ENCODE assay signal across 14 cellular contexts in the genomic region with DNA sequence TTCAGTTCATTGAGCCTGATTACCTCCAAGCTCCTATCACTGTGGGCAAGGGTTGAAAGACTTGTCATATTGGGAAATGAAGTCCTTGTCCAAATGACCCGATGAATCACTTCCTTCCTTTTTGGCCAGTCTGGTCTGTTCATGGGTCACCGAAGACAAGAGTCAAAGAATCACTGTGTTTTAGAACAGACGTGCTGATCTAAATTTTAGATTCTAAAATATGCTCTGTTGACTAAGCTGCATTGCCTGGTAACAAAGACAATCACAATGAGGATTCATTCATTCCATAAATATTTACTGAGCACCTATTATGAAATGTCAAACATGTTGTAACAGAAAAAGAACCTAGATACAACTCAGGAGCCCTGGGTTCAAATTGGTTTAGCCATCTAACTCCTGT.
DNase-seq lines count a peak whose midpoint lies in the region; ATAC-seq, FAIRE-seq and TF ChIP-seq lines count a peak whose summit lies in the region.
"Had no signal": no experiment of that assay in that cellular context is flagged by ENCODE, and none has a peak within 500 bp of the region (broad histone marks: within the 10 kb centered on the region; RNA-seq: fewer than 3 reads in every experiment).

No MANE protein-coding gene starts in this region.

- H3K9me3 Mint-ChIP-seq in activated naive CD4-positive, alpha-beta T cell treated with anti-CD3 and anti-CD28 coated beads, Interleukin-2, amount 50 U/mL, for 72 hours: no peaks in the 10 kb centered on the region

- no peaks in the 10 kb centered on the region for H3K79me1 ChIP-seq in trophoblast cell (ENCODE audit: low read length)

- intact Hi-C loops in dorsolateral prefrontal cortex (cut with DNase I): no loop called here

- H4K20me1 ChIP-seq in fibroblast of lung (ENCODE audit: control insufficient read depth, extremely low read depth, insufficient read depth, low read length): no peaks in the 10 kb centered on the region

- H3K9ac ChIP-seq in fibroblast of lung (ENCODE audit: insufficient read depth, low read length) (no peak overlapping the region), trophoblast cell (ENCODE audit: low read length) (no peak overlapping the region)

- ATAC-seq in GM19035 (IDR thresholded peaks at IDR 0.05; ENCODE audit: unreplicated experiment): no peak
- no peak for ATAC-seq in activated naive CD4-positive, alpha-beta T cell treated with anti-CD3 and anti-CD28 coated beads, Interleukin-2, amount 50 U/mL, for 72 hours

- H3K4me2 ChIP-seq in fibroblast of lung (ENCODE audit: extremely low read depth, insufficient read depth, low read length) (peak overlapping the region; percentile 4), trophoblast cell (ENCODE audit: low read length) (no peak overlapping the region)

- H3K9me3 ChIP-seq in fibroblast of lung (ENCODE audit: control insufficient read depth, insufficient read depth, low read depth, low read length): no peaks in the 10 kb centered on the region
- H3K9me3 ChIP-seq in trophoblast cell (ENCODE audit: insufficient read depth, low read depth, low read length): no peaks in the 10 kb centered on the region

- H3K36me3 ChIP-seq in fibroblast of lung (ENCODE audit: control insufficient read depth, insufficient read depth, low read length) (no peaks in the 10 kb centered on the region), trophoblast cell (ENCODE audit: control insufficient read depth in 1 of 2, insufficient read depth in 2 of 2, low read length in 2 of 2) (no peaks in the 10 kb centered on the region)

- no peak overlapping the region for H4K12ac ChIP-seq in trophoblast cell (ENCODE audit: low read depth, low read length)

- H3K36me3 Mint-ChIP-seq in activated naive CD4-positive, alpha-beta T cell treated with anti-CD3 and anti-CD28 coated beads, Interleukin-2, amount 50 U/mL, for 72 hours: no peaks in the 10 kb centered on the region

- H4K91ac ChIP-seq in trophoblast cell (ENCODE audit: low read depth, low read length): no peak overlapping the region

- in situ Hi-C loops in SK-MEL-5 (cut with HindIII; ENCODE audit: low pct_unique_long_range_greater_than_20kb, low sequenced_read_pairs): no loop called here

- TF ChIP-seq CTCF in fibroblast of lung (conservative IDR thresholded peaks at IDR 0.05 in 1 of 2, IDR thresholded peaks at IDR 0.05 in 1 of 2; ENCODE audit: low read depth in 1 of 2, low read length in 2 of 2) (no peak), dorsolateral prefrontal cortex (IDR thresholded peaks at IDR 0.05 in 54 of 56, conservative IDR thresholded peaks at IDR 0.05 in 2 of 56; ENCODE audit: low read depth in 1 of 56, partially characterized antibody in 56 of 56) (no peak)

- no peak overlapping the region for H4K8ac ChIP-seq in trophoblast cell (ENCODE audit: low read depth, low read length)

- H3K14ac ChIP-seq in trophoblast cell (ENCODE audit: low read length): no peak overlapping the region

- H3K27me3 ChIP-seq in fibroblast of lung (ENCODE audit: control insufficient read depth, insufficient read depth, low read length) (no peaks in the 10 kb centered on the region), trophoblast cell (ENCODE audit: insufficient read depth, low read length) (no peaks in the 10 kb centered on the region), dorsolateral prefrontal cortex (peaks cover 0 to 9% (median 0%) of the 10 kb centered on the region in 45 donors)

- H3K27ac ChIP-seq in fibroblast of lung (ENCODE audit: insufficient read depth, low read length) (peak overlapping the region; percentile 77), trophoblast cell (ENCODE audit: low read depth, low read length) (no peak overlapping the region), dorsolateral prefrontal cortex (peak overlapping the region in 1 of 59 donors; percentile 23)
- H3K27ac ChIP-seq: coronary artery had no signal

- H3K23ac ChIP-seq in trophoblast cell (ENCODE audit: low read length): no peak overlapping the region

- DNase-seq in H54 (ENCODE audit: insufficient read length, low spot score): no peak
- peak; percentile 26 for DNase-seq in SK-MEL-5 (ENCODE audit: low read depth, low spot score)
- DNase-seq in fibroblast of lung (ENCODE audit: low read depth in 2 of 2): peak; percentile 71 to 79
- DNase-seq in trophoblast cell: peak; percentile 74 to 94
- DNase-seq in dorsolateral prefrontal cortex: no peak
- DNase-seq in NCI-H510A (lab: John Stamatoyannopoulos, UW): no peak
- DNase-seq in activated naive CD4-positive, alpha-beta T cell treated with anti-CD3 and anti-CD28 coated beads, Interleukin-2, amount 50 U/mL, for 72 hours (ENCODE audit: low spot score in 2 of 2): no peak
- DNase-seq: activated CD4-positive, CD25-positive, alpha-beta regulatory T cell treated with anti-CD3 and anti-CD28 coated beads, Interleukin-2, amount 50 U/mL, for 72 hours; activated effector memory CD4-positive, alpha-beta T cell treated with anti-CD3 and anti-CD28 coated beads, Interleukin-2, amount 50 U/mL, for 16 hours; NCI-H1930; RPMI8226 had no signal

- no peak overlapping the region for H3K18ac ChIP-seq in trophoblast cell (ENCODE audit: low read length)

- H3K4me3 ChIP-seq in fibroblast of lung (replicated peaks in 1 of 4; ENCODE audit: control extremely low read depth in 1 of 4, insufficient read depth in 1 of 4, low read depth in 3 of 4, low read length in 4 of 4) (no peak overlapping the region), trophoblast cell (ENCODE audit: low read depth, low read length) (no peak overlapping the region), dorsolateral prefrontal cortex (no peak overlapping the region)
- H3K4me3 ChIP-seq: coronary artery, skin epidermis had no signal

- H3K4ac ChIP-seq in trophoblast cell (ENCODE audit: low read depth, low read length): no peak overlapping the region

- peak; percentile 96 for FAIRE-seq in H54 (lab: Jason Lieb, UNC)

- no peak overlapping the region for H2AFZ ChIP-seq in fibroblast of lung (ENCODE audit: low read length)
- no peak overlapping the region for H2AFZ ChIP-seq in trophoblast cell (ENCODE audit: insufficient read depth, low read length, poor library complexity)

- no peak for TF ChIP-seq POLR2A in H54 (IDR thresholded peaks at IDR 0.05; ENCODE audit: low read depth, low read length)

- H3K4me1 ChIP-seq in fibroblast of lung (ENCODE audit: control insufficient read depth, extremely low read depth, insufficient read depth, low read length): peaks cover 17% of the 10 kb centered on the region
- peaks cover 0 to 2% of the 10 kb centered on the region in 2 experiments for H3K4me1 ChIP-seq in trophoblast cell (ENCODE audit: control insufficient read depth in 1 of 2, insufficient read depth in 2 of 2, low read length in 2 of 2)

- no peak overlapping the region for H2BK120ac ChIP-seq in trophoblast cell (ENCODE audit: insufficient read depth, low read length, poor library complexity)

- no CpG with 5 or more reads among the region's 3 CpGs for WGBS in trophoblast cell (ENCODE audit: extremely low coverage, insufficient coverage, insufficient read length)

- no peak overlapping the region for H2AK5ac ChIP-seq in trophoblast cell (ENCODE audit: low read length)

- H2BK5ac ChIP-seq in trophoblast cell (ENCODE audit: low read depth, low read length, poor library complexity): no peak overlapping the region

- H3K27ac Mint-ChIP-seq in activated naive CD4-positive, alpha-beta T cell treated with anti-CD3 and anti-CD28 coated beads, Interleukin-2, amount 50 U/mL, for 72 hours: no peak overlapping the region

- H3K79me2 ChIP-seq in fibroblast of lung (ENCODE audit: control insufficient read depth, insufficient read depth, low read length) (no peaks in the 10 kb centered on the region), trophoblast cell (ENCODE audit: control insufficient read depth, insufficient read depth, low read length, poor library complexity) (no peaks in the 10 kb centered on the region)

- H2BK12ac ChIP-seq in trophoblast cell (ENCODE audit: low read length): no peak overlapping the region

Comparison
In these comparisons a context has a peak if more than half of its experiments do, and no peak if none do; other contexts are left out.
1. DNase-seq: peak in SK-MEL-5 (single experiment), fibroblast of lung (2 of 2) and trophoblast cell (2 of 2); none in H54 (single experiment), dorsolateral prefrontal cortex (0 of 10), NCI-H510A (single experiment) and activated naive CD4-positive, alpha-beta T cell treated with anti-CD3 and anti-CD28 coated beads, Interleukin-2, amount 50 U/mL, for 72 hours (0 of 2).